ENCODE assay signal across 1 cellular context in genomic region chr5:14364096-14364495, GRCh38.
TF ChIP-seq lines count a peak whose summit lies in the region.

No MANE protein-coding gene starts in this region.

TF ChIP-seq in GM12878, 131 proteins besides CTCF, POLR2A, EP300 and RAD21:
- TF ChIP-seq, protein P1, sequence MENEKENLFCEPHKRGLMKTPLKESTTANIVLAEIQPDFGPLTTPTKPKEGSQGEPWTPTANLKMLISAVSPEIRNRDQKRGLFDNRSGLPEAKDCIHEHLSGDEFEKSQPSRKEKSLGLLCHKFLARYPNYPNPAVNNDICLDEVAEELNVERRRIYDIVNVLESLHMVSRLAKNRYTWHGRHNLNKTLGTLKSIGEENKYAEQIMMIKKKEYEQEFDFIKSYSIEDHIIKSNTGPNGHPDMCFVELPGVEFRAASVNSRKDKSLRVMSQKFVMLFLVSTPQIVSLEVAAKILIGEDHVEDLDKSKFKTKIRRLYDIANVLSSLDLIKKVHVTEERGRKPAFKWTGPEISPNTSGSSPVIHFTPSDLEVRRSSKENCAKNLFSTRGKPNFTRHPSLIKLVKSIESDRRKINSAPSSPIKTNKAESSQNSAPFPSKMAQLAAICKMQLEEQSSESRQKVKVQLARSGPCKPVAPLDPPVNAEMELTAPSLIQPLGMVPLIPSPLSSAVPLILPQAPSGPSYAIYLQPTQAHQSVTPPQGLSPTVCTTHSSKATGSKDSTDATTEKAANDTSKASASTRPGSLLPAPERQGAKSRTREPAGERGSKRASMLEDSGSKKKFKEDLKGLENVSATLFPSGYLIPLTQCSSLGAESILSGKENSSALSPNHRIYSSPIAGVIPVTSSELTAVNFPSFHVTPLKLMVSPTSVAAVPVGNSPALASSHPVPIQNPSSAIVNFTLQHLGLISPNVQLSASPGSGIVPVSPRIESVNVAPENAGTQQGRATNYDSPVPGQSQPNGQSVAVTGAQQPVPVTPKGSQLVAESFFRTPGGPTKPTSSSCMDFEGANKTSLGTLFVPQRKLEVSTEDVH (IDR thresholded peaks at IDR 0.05; ENCODE audit: low read depth, partially characterized antibody), result no peak
- TF ChIP-seq, protein P2, sequence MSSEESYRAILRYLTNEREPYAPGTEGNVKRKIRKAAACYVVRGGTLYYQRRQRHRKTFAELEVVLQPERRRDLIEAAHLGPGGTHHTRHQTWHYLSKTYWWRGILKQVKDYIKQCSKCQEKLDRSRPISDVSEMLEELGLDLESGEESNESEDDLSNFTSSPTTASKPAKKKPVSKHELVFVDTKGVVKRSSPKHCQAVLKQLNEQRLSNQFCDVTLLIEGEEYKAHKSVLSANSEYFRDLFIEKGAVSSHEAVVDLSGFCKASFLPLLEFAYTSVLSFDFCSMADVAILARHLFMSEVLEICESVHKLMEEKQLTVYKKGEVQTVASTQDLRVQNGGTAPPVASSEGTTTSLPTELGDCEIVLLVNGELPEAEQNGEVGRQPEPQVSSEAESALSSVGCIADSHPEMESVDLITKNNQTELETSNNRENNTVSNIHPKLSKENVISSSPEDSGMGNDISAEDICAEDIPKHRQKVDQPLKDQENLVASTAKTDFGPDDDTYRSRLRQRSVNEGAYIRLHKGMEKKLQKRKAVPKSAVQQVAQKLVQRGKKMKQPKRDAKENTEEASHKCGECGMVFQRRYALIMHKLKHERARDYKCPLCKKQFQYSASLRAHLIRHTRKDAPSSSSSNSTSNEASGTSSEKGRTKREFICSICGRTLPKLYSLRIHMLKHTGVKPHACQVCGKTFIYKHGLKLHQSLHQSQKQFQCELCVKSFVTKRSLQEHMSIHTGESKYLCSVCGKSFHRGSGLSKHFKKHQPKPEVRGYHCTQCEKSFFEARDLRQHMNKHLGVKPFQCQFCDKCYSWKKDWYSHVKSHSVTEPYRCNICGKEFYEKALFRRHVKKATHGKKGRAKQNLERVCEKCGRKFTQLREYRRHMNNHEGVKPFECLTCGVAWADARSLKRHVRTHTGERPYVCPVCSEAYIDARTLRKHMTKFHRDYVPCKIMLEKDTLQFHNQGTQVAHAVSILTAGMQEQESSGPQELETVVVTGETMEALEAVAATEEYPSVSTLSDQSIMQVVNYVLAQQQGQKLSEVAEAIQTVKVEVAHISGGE (CRISPR knock-in tag; IDR thresholded peaks at IDR 0.05), result no peak
- TF ChIP-seq ZNF217 (IDR thresholded peaks at IDR 0.05) (no peak), ZBED1 (IDR thresholded peaks at IDR 0.05; ENCODE audit: borderline replicate concordance) (no peak), ZNF24 (IDR thresholded peaks at IDR 0.05) (no peak)
